21 cellular contexts compared by ENCODE assay signal in genomic region chr5:81896764-81897163, GRCh38.
DNase-seq lines count a peak whose midpoint lies in the region; ATAC-seq, FAIRE-seq and TF ChIP-seq lines count a peak whose summit lies in the region.
"Had no signal": no experiment of that assay in that cellular context is flagged by ENCODE, and none has a peak within 500 bp of the region (broad histone marks: within the 10 kb centered on the region; RNA-seq: fewer than 3 reads in every experiment).

No MANE protein-coding gene starts in this region.

- H3K9me3 ChIP-seq in adipocyte (ENCODE audit: control insufficient read depth, low read length) (peaks cover 2% of the 10 kb centered on the region), aorta (ENCODE audit: control insufficient read depth, low read length) (no peaks in the 10 kb centered on the region)

- no peaks in the 10 kb centered on the region for H3K27me3 Mint-ChIP-seq in naive thymus-derived CD8-positive, alpha-beta T cell
- H3K27me3 Mint-ChIP-seq: CD4-positive, alpha-beta T cell had no signal

- H3K4me1 ChIP-seq in adipocyte (ENCODE audit: control insufficient read depth, insufficient read depth, low read length) (no peaks in the 10 kb centered on the region), aorta (ENCODE audit: control insufficient read depth in 1 of 2, insufficient read depth in 2 of 2, low read length in 2 of 2) (no peaks in the 10 kb centered on the region)

- DNase-seq in KBM-7 (peak; percentile 16), NOMO-1 (lab: John Stamatoyannopoulos, UW; ENCODE audit: unreplicated experiment in 2 of 2) (peak; percentile 57 to 83), adipocyte (ENCODE audit: low read depth) (peak; percentile 24), fibroblast of villous mesenchyme (ENCODE audit: low read depth) (peak; percentile 71), GM12891 (ENCODE audit: insufficient read length, low spot score) (no peak), aorta (no peak)
- no peak for DNase-seq in naive thymus-derived CD8-positive, alpha-beta T cell
- DNase-seq: ACHN; Calu3; CD4-positive, alpha-beta T cell; H7; NCI-H1930; NCI-H2171; NCI-H446 treated with DMSO at 0.1 percent for 48 hours; NCI-H774; SHP77 treated with DMSO at 0.1 percent for 48 hours; T-helper 2 cell had no signal

- H3K27ac ChIP-seq in aorta (ENCODE audit: low read depth in 1 of 2, low read length in 2 of 2): no peak overlapping the region
- H3K27ac ChIP-seq: KMS-11 had no signal

- no peak overlapping the region for H3K9ac ChIP-seq in adipocyte (ENCODE audit: low read length)
- H3K9ac ChIP-seq: KMS-11 had no signal

- H3K4me1 Mint-ChIP-seq in naive thymus-derived CD8-positive, alpha-beta T cell: peaks cover 0 to 6% (median 0%) of the 10 kb centered on the region in 4 donors

- no peak overlapping the region for H3K27ac Mint-ChIP-seq in naive thymus-derived CD8-positive, alpha-beta T cell
- H3K27ac Mint-ChIP-seq: B cell; CD4-positive, alpha-beta T cell had no signal

- TF ChIP-seq CTCF in fibroblast of villous mesenchyme (IDR thresholded peaks at IDR 0.05; ENCODE audit: insufficient read depth, low read depth, low read length): no peak

- H3K9me3 Mint-ChIP-seq in naive thymus-derived CD8-positive, alpha-beta T cell: peaks cover 0 to 29% (median 15%) of the 10 kb centered on the region in 9 donors

- H3K4me3 Mint-ChIP-seq in naive thymus-derived CD8-positive, alpha-beta T cell: no peak overlapping the region
- H3K4me3 Mint-ChIP-seq: B cell; CD4-positive, alpha-beta T cell had no signal

- FAIRE-seq in GM12891 (lab: Jason Lieb, UNC): no peak
- FAIRE-seq: RCC 7860 had no signal

- WGBS in aorta, 2 donors: 82 to 84% methylated on average over 1 of the region's 1 CpG

- ATAC-seq in HG02840 (IDR thresholded peaks at IDR 0.05; ENCODE audit: low FRiP score, unreplicated experiment): no peak
- ATAC-seq in aorta (ENCODE audit: low FRiP score): no peak
- no peak for ATAC-seq in naive thymus-derived CD8-positive, alpha-beta T cell

- TF ChIP-seq POLR2A in GM12891 (IDR thresholded peaks at IDR 0.05; ENCODE audit: low read depth, low read length): no peak

- H3K27me3 ChIP-seq in adipocyte (replicated peaks; ENCODE audit: control insufficient read depth, insufficient read depth, low read length) (no peaks in the 10 kb centered on the region), aorta (ENCODE audit: control insufficient read depth in 1 of 2, insufficient read depth in 2 of 2, low read length in 1 of 2) (no peaks in the 10 kb centered on the region)

- intact Hi-C loops in aorta (cut with DNase I): no loop called here

- peaks cover 0 to 27% (median 9%) of the 10 kb centered on the region in 3 donors for H3K36me3 Mint-ChIP-seq in naive thymus-derived CD8-positive, alpha-beta T cell

- POLR2A ChIA-PET in naive thymus-derived CD8-positive, alpha-beta T cell (lab: Charles Lee): no interaction called here

- H3K4me3 ChIP-seq in adipocyte (ENCODE audit: low read length) (no peak overlapping the region), fibroblast of villous mesenchyme (ENCODE audit: low read depth, low read length) (no peak overlapping the region), aorta (ENCODE audit: low read length in 2 of 2) (no peak overlapping the region)

- in situ Hi-C loops in KBM-7 (cut with MboI; ENCODE audit: low pct_unique_long_range_greater_than_20kb, low sequenced_read_pairs): no loop called here

- H3K36me3 ChIP-seq in adipocyte (ENCODE audit: control insufficient read depth, insufficient read depth, low read length, severe bottlenecking) (no peaks in the 10 kb centered on the region), aorta (ENCODE audit: control insufficient read depth in 1 of 2, insufficient read depth in 2 of 2, low read length in 1 of 2) (no peaks in the 10 kb centered on the region)

TF ChIP-seq in GM12891, 5 proteins besides CTCF, POLR2A, EP300 and RAD21:
- TF ChIP-seq POLR2AphosphoS5 (IDR thresholded peaks at IDR 0.05; ENCODE audit: low read depth, low read length) (no peak), TAF1 (IDR thresholded peaks at IDR 0.05; ENCODE audit: low read depth, low read length) (no peak), PAX5 (IDR thresholded peaks at IDR 0.05; ENCODE audit: insufficient read depth, low read length, severe bottlenecking) (no peak), POU2F2 (IDR thresholded peaks at IDR 0.05; ENCODE audit: low read depth, low read length) (no peak), SPI1 (IDR thresholded peaks at IDR 0.05; ENCODE audit: low read depth, low read length) (no peak)

Comparison
In these comparisons a context has a peak if more than half of its experiments do, and no peak if none do; other contexts are left out.
1. DNase-seq: peak in KBM-7 (single experiment), NOMO-1 (2 of 2), adipocyte (single experiment) and fibroblast of villous mesenchyme (single experiment); none in GM12891 (single experiment), aorta (0 of 2) and naive thymus-derived CD8-positive, alpha-beta T cell (0 of 10).